Comparison of ENCODE assay signal across 24 cellular contexts in the genomic region with DNA sequence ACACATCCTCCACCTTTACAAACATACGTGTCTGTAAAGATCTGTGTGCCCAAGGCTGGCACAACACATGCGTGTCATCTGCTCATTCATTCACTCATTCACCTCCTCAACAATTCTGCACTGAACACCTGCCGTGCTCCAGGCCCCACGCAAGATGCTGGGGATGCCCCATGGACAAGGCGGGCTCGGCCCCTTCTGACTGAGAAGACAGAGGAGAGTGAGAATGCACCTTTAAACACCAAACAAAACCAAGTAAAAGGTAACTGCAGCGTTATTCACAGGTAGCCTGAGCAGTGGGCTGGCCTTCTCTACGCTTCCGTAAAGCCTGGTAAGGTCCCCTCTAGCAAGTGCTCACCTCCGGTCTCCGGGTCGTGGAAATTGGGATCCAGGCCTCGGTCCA.
A peak's percentile ranks its signal among the peaks of the same experiment; 100 is the strongest.
DNase-seq lines count a peak whose midpoint lies in the region; FAIRE-seq and TF ChIP-seq lines count a peak whose summit lies in the region.
"Had no signal": no experiment of that assay in that cellular context is flagged by ENCODE, and none has a peak within 500 bp of the region (broad histone marks: within the 10 kb centered on the region; RNA-seq: fewer than 3 reads in every experiment).

No MANE protein-coding gene starts in this region.

- FAIRE-seq in bronchial epithelial cell (lab: Jason Lieb, UNC) (peak; percentile 70), urothelium cell line (lab: Jason Lieb, UNC) (peak; percentile 32)
- FAIRE-seq: A204.1, GM12878, GM12892, GM18507 had no signal

- H3K4me3 ChIP-seq in bronchial epithelial cell (ENCODE audit: low read depth, low read length) = no peak overlapping the region
- H3K4me3 ChIP-seq: BLaER1, GM12878 had no signal

- intact Hi-C loops in posterior vena cava (cut with DNase I) = no loop called here

- H3K36me3 ChIP-seq in bronchial epithelial cell (ENCODE audit: control insufficient read depth, insufficient read depth, low read length) = peaks cover 5% of the 10 kb centered on the region
- H3K36me3 ChIP-seq: BE2C, BLaER1 had no signal

- DNase-seq in bronchial epithelial cell (ENCODE audit: low read depth) = no peak
- DNase-seq in posterior vena cava (ENCODE audit: low spot score) = peak; percentile 44
- no peak for DNase-seq in urothelium cell line (ENCODE audit: low spot score)
- DNase-seq in NCI-H345 (lab: John Stamatoyannopoulos, UW) = no peak
- DNase-seq in NCI-H524 treated with DMSO at 0.1 percent for 48 hours (lab: John Stamatoyannopoulos, UW) = no peak
- no peak for DNase-seq in D341Med (ENCODE audit: low spot score)
- DNase-seq: 8988T; ACHN; BE2C; Calu3; CD4-positive, alpha-beta T cell; CD8-positive, alpha-beta T cell; DMS 273 treated with DMSO at 0.1 percent for 48 hours; DMS153; DMS53; DMS79; DND-41; EL; GDM1 had no signal

- H3K27me3 ChIP-seq in bronchial epithelial cell (ENCODE audit: control insufficient read depth, insufficient read depth, low read length) = no peaks in the 10 kb centered on the region

- TF ChIP-seq CTCF in bronchial epithelial cell (IDR thresholded peaks at IDR 0.05; ENCODE audit: insufficient read depth, low read length, severe bottlenecking) = no peak
